ENCODE assay signal across 29 cellular contexts in genomic region chr9:82144803-82145202, GRCh38.
"Had no signal": no experiment of that assay in that cellular context is flagged by ENCODE, and none has a peak within 500 bp of the region (broad histone marks: within the 10 kb centered on the region; RNA-seq: fewer than 3 reads in every experiment).

No MANE protein-coding gene starts in this region.

- DNase-seq: colonic mucosa; cortex of kidney; dermis blood vessel endothelial cell; dorsolateral prefrontal cortex; effector CD4-positive, alpha-beta T cell; effector CD8-positive, alpha-beta T cell; effector memory CD4-positive, alpha-beta T cell; effector memory CD8-positive, alpha-beta T cell; endodermal cell; erythroblast; esophagus squamous epithelium; foreskin fibroblast; foreskin keratinocyte; foreskin melanocyte; gastrocnemius medialis; glutamatergic neuron; head of caudate nucleus; heart left ventricle; heart right ventricle had no signal

- H3K4me1 ChIP-seq: colonic mucosa, esophagus squamous epithelium, foreskin keratinocyte, gastrocnemius medialis, gastroesophageal sphincter had no signal

- H3K9me3 ChIP-seq: colonic mucosa, esophagus muscularis mucosa, esophagus squamous epithelium, gastrocnemius medialis, gastroesophageal sphincter, heart left ventricle, heart right ventricle had no signal

- ATAC-seq: effector memory CD8-positive, alpha-beta T cell; esophagus mucosa; foreskin keratinocyte; gastrocnemius medialis; gastroesophageal sphincter; heart left ventricle; heart right ventricle had no signal

- H2AFZ ChIP-seq: hepatocyte had no signal

- H3K4me3 ChIP-seq: colonic mucosa, coronary artery, dorsolateral prefrontal cortex, esophagus muscularis mucosa, esophagus squamous epithelium, gastrocnemius medialis, gastroesophageal sphincter, heart left ventricle, heart right ventricle, hepatocyte had no signal

- H3K4me2 ChIP-seq: hepatocyte had no signal

- H3K36me3 ChIP-seq: colonic mucosa, esophagus muscularis mucosa, esophagus squamous epithelium, gastrocnemius medialis, gastroesophageal sphincter, heart left ventricle, heart right ventricle had no signal

- H3K79me2 ChIP-seq: hepatocyte had no signal

- H3K27ac ChIP-seq: colonic mucosa, coronary artery, dorsolateral prefrontal cortex, epithelial cell of prostate, esophagus muscularis mucosa, esophagus squamous epithelium, foreskin keratinocyte, gastrocnemius medialis, gastroesophageal sphincter, heart left ventricle, heart right ventricle, hepatocyte had no signal

- FAIRE-seq: colon, endometrium, endothelial cell of umbilical vein, frontal cortex had no signal

- H3K27me3 ChIP-seq: colonic mucosa, esophagus muscularis mucosa, esophagus squamous epithelium, foreskin keratinocyte, gastrocnemius medialis, gastroesophageal sphincter, heart left ventricle, hepatocyte had no signal
